Comparison of ENCODE assay signal across 11 cellular contexts in genomic region chr20:32332614-32333013, GRCh38. TPM values are rescaled to one million over a fixed set of nuclear protein-coding genes. Genes with fewer than 3 reads are reported as not detected.
DNase-seq lines count a peak whose midpoint lies in the region; ATAC-seq and TF ChIP-seq lines count a peak whose summit lies in the region.
"Had no signal": no experiment of that assay in that cellular context is flagged by ENCODE, and none has a peak within 500 bp of the region (broad histone marks: within the 10 kb centered on the region; RNA-seq: fewer than 3 reads in every experiment).

No MANE protein-coding gene starts in this region.

- H3K4me1 Mint-ChIP-seq in activated naive CD4-positive, alpha-beta T cell treated with anti-CD3 and anti-CD28 coated beads, Interleukin-2, amount 50 U/mL, for 24 hours, result peaks cover 31% of the 10 kb centered on the region
- peaks cover 30% of the 10 kb centered on the region in 2 donors for H3K4me1 Mint-ChIP-seq in effector memory CD8-positive, alpha-beta T cell (ENCODE audit: low read depth in 2 of 2)

- H3K4me3 Mint-ChIP-seq in activated naive CD4-positive, alpha-beta T cell treated with anti-CD3 and anti-CD28 coated beads, Interleukin-2, amount 50 U/mL, for 24 hours, result no peak overlapping the region
- H3K4me3 Mint-ChIP-seq in effector memory CD8-positive, alpha-beta T cell, result no peak overlapping the region

- H3K9ac ChIP-seq in Karpas-422 (ENCODE audit: low read length), result no peak overlapping the region
- H3K9ac ChIP-seq: BLaER1 had no signal

- H3K9me3 Mint-ChIP-seq in activated naive CD4-positive, alpha-beta T cell treated with anti-CD3 and anti-CD28 coated beads, Interleukin-2, amount 50 U/mL, for 24 hours, result no peaks in the 10 kb centered on the region
- no peaks in the 10 kb centered on the region for H3K9me3 Mint-ChIP-seq in effector memory CD8-positive, alpha-beta T cell

- no peaks in the 10 kb centered on the region for H3K9me2 ChIP-seq in Karpas-422 (replicated peaks; ENCODE audit: insufficient read depth, low read length)

- H2AFZ ChIP-seq in Karpas-422 (ENCODE audit: low read length), result no peak overlapping the region

- peaks cover 15% of the 10 kb centered on the region for H3K36me3 Mint-ChIP-seq in activated naive CD4-positive, alpha-beta T cell treated with anti-CD3 and anti-CD28 coated beads, Interleukin-2, amount 50 U/mL, for 24 hours
- peaks cover 22% of the 10 kb centered on the region for H3K36me3 Mint-ChIP-seq in effector memory CD8-positive, alpha-beta T cell (ENCODE audit: insufficient read depth)

- DNase-seq in activated naive CD4-positive, alpha-beta T cell (lab: John Stamatoyannopoulos, UW), result no peak
- no peak for DNase-seq in Karpas-422
- DNase-seq in effector memory CD8-positive, alpha-beta T cell, result no peak
- DNase-seq in stomach, result peak; percentile 60
- no peak for DNase-seq in NCI-H2227 (lab: John Stamatoyannopoulos, UW; ENCODE audit: unreplicated experiment)
- DNase-seq: MG63, uterus had no signal

- no peak for ATAC-seq in effector memory CD8-positive, alpha-beta T cell (replicated peaks)
- ATAC-seq in HG03565 (IDR thresholded peaks at IDR 0.05; ENCODE audit: unreplicated experiment) (no peak), GM18861 (IDR thresholded peaks at IDR 0.05; ENCODE audit: unreplicated experiment) (no peak)

- H3K4me3 ChIP-seq in Karpas-422 (ENCODE audit: low read length) (no peak overlapping the region), stomach (no peak overlapping the region)
- H3K4me3 ChIP-seq: BLaER1, MG63, uterus had no signal

- no peaks in the 10 kb centered on the region for H3K27me3 Mint-ChIP-seq in activated naive CD4-positive, alpha-beta T cell treated with anti-CD3 and anti-CD28 coated beads, Interleukin-2, amount 50 U/mL, for 24 hours
- H3K27me3 Mint-ChIP-seq in effector memory CD8-positive, alpha-beta T cell, result no peaks in the 10 kb centered on the region

- no peaks in the 10 kb centered on the region for H4K20me1 ChIP-seq in Karpas-422 (ENCODE audit: insufficient read depth, low read depth, low read length)
- H4K20me1 ChIP-seq: BLaER1 had no signal

- WGBS in stomach, 5 donors, result 37 to 52% (median 44%) methylated on average over 3 of the region's 3 CpGs

- no peak for TF ChIP-seq POLR2A in stomach (IDR thresholded peaks at IDR 0.05)

- H3K4me2 ChIP-seq in Karpas-422 (ENCODE audit: low read depth, low read length, poor library complexity, severe bottlenecking), result no peak overlapping the region

- H3K27ac ChIP-seq in Karpas-422 (ENCODE audit: low read length) (peak overlapping the region; percentile 62), stomach (peak overlapping the region; percentile 35 to 85 (median 71))
- H3K27ac ChIP-seq: BLaER1, uterus had no signal

- peaks cover 39% of the 10 kb centered on the region for H3K36me3 ChIP-seq in Karpas-422 (ENCODE audit: insufficient read depth, low read length)
- peaks cover 21 to 65% (median 50%) of the 10 kb centered on the region in 4 donors for H3K36me3 ChIP-seq in stomach
- H3K36me3 ChIP-seq: uterus had no signal

- TF ChIP-seq EP300 in stomach (IDR thresholded peaks at IDR 0.05), result no peak

- intact Hi-C loops in stomach (cut with DNase I; ENCODE audit: low total_unique reads), result loop anchor here (10.0 kb wide), 1 partner anchor 152 kb away; no protein-coding TSS in a partner anchor

- no peaks in the 10 kb centered on the region for H3K27me3 ChIP-seq in Karpas-422 (ENCODE audit: low read length)
- no peaks in the 10 kb centered on the region for H3K27me3 ChIP-seq in stomach
- H3K27me3 ChIP-seq: BLaER1, MG63, uterus had no signal

- H3K27ac Mint-ChIP-seq in activated naive CD4-positive, alpha-beta T cell treated with anti-CD3 and anti-CD28 coated beads, Interleukin-2, amount 50 U/mL, for 24 hours, result peak overlapping the region; percentile 61
- H3K27ac Mint-ChIP-seq in effector memory CD8-positive, alpha-beta T cell, result peak overlapping the region; percentile 89 to 98

- H3K79me2 ChIP-seq in Karpas-422 (ENCODE audit: low read length), result no peaks in the 10 kb centered on the region

- H3K9me3 ChIP-seq in Karpas-422 (ENCODE audit: low read length), result no peaks in the 10 kb centered on the region
- no peaks in the 10 kb centered on the region for H3K9me3 ChIP-seq in stomach
- H3K9me3 ChIP-seq: BLaER1, MG63, uterus had no signal

- TF ChIP-seq CTCF in stomach (IDR thresholded peaks at IDR 0.05), result no peak

- H3K4me1 ChIP-seq in Karpas-422 (ENCODE audit: low read length) (peaks cover 45% of the 10 kb centered on the region), stomach (peaks cover 16 to 44% (median 26%) of the 10 kb centered on the region in 4 donors)
- H3K4me1 ChIP-seq: uterus had no signal

RNA-seq across cellular contexts. Expression of gene ASXL1, which starts 25.5 kb away (rescaled TPM):
- total RNA-seq in Karpas-422 (2014; rRNA removed; shearing (Covaris generic); ENCODE audit: low replicate concordance), result 39.9 and 63.6 TPM in 2 replicates
- total RNA-seq in stomach, result 100 to 1,000 TPM in 2 of 5 donors, 10 to 100 TPM in 3; 50.4 to 185 (median 75.5) TPM
- polyA plus RNA-seq in stomach, result 10 to 100 TPM in 1 of 3 donors, 1 to 10 TPM in 2; 9.0 to 14.2 (median 9.7) TPM

RNA-seq across cellular contexts. Expression of gene KIF3B, which starts 55.2 kb away (rescaled TPM):
- total RNA-seq in Karpas-422 (2014; rRNA removed; shearing (Covaris generic); ENCODE audit: low replicate concordance), result 15.7 and 17.9 TPM in 2 replicates
- 10 to 100 TPM in 4 of 5 donors, 1 to 10 TPM in 1; 5.3 to 29.1 (median 25.7) TPM for total RNA-seq in stomach
- 10 to 100 TPM in 2 of 3 donors, 1 to 10 TPM in 1; 7.7 to 23.5 (median 18.5) TPM for polyA plus RNA-seq in stomach
